In genomic region chr19:45952691-45953505, GRCh38 we compare ENCODE assay signal across 1 cellular context.
TF ChIP-seq lines count a peak whose summit lies in the region.

No MANE protein-coding gene starts in this region.

TF ChIP-seq in HepG2, 621 proteins besides CTCF, POLR2A, EP300 and RAD21 (continued from another document and continues in another):
- TF ChIP-seq SATB2 (CRISPR knock-in tag; IDR thresholded peaks at IDR 0.05) (no peak), ZFP90 (CRISPR knock-in tag; IDR thresholded peaks at IDR 0.05; ENCODE audit: borderline replicate concordance) (no peak), KDM2A (CRISPR knock-in tag; IDR thresholded peaks at IDR 0.05; ENCODE audit: borderline replicate concordance, low read depth) (peak; percentile 37; the same call in 1 of the 2 replicates), ZNF780A (CRISPR knock-in tag; IDR thresholded peaks at IDR 0.05) (no peak), ZNF879 (CRISPR knock-in tag; IDR thresholded peaks at IDR 0.05) (no peak), TCF12 (IDR thresholded peaks at IDR 0.05) (no peak), TCF12 (CRISPR knock-in tag; IDR thresholded peaks at IDR 0.05) (no peak), RXRA (CRISPR knock-in tag; IDR thresholded peaks at IDR 0.05) (no peak), YY1 (IDR thresholded peaks at IDR 0.05; ENCODE audit: insufficient read depth, insufficient replicate concordance, low read depth, low read length) (no peak), ZNF430 (CRISPR knock-in tag; IDR thresholded peaks at IDR 0.05) (peak; percentile 41; the same call in 1 of the 2 replicates), ZNF558 (CRISPR knock-in tag; IDR thresholded peaks at IDR 0.05; ENCODE audit: borderline replicate concordance) (no peak), THAP9 (CRISPR knock-in tag; IDR thresholded peaks at IDR 0.05; ENCODE audit: borderline replicate concordance) (0 out of 2 replicates have a peak, but pooled peaks have one; percentile 34), ZBTB1 (CRISPR knock-in tag; IDR thresholded peaks at IDR 0.05; ENCODE audit: borderline replicate concordance) (no peak), FLYWCH1 (CRISPR knock-in tag; IDR thresholded peaks at IDR 0.05) (no peak), ZNF432 (CRISPR knock-in tag; IDR thresholded peaks at IDR 0.05; ENCODE audit: borderline replicate concordance) (no peak), ZNF34 (CRISPR knock-in tag; IDR thresholded peaks at IDR 0.05; ENCODE audit: borderline replicate concordance) (no peak), EHMT2 (IDR thresholded peaks at IDR 0.05; ENCODE audit: borderline replicate concordance, low read depth, low read length) (peak; percentile 77), SP140L (CRISPR knock-in tag; IDR thresholded peaks at IDR 0.05; ENCODE audit: borderline replicate concordance) (no peak; the same call in 1 of the 2 replicates), MAFG (CRISPR knock-in tag; IDR thresholded peaks at IDR 0.05) (no peak), ZNF710 (CRISPR knock-in tag; IDR thresholded peaks at IDR 0.05; ENCODE audit: borderline replicate concordance) (no peak), ZZZ3 (CRISPR knock-in tag; IDR thresholded peaks at IDR 0.05; ENCODE audit: borderline replicate concordance) (no peak), ZNF318 (CRISPR knock-in tag; IDR thresholded peaks at IDR 0.05) (no peak), HHEX (CRISPR knock-in tag; IDR thresholded peaks at IDR 0.05) (no peak), BCLAF1 (IDR thresholded peaks at IDR 0.05) (no peak), SOX6 (IDR thresholded peaks at IDR 0.05) (no peak), SOX6 (CRISPR knock-in tag; IDR thresholded peaks at IDR 0.05) (no peak), FOXP4 (CRISPR knock-in tag; IDR thresholded peaks at IDR 0.05) (no peak), KLF16 (CRISPR knock-in tag; IDR thresholded peaks at IDR 0.05) (peak in 1 of 2 experiments; percentile 68; a peak in 1 of 4 replicates), ZNF17 (CRISPR knock-in tag; IDR thresholded peaks at IDR 0.05) (no peak), FOSL1 (CRISPR knock-in tag; IDR thresholded peaks at IDR 0.05; ENCODE audit: borderline replicate concordance) (no peak), KDM3A (CRISPR knock-in tag; IDR thresholded peaks at IDR 0.05; ENCODE audit: low read depth) (no peak), ZNF160 (CRISPR knock-in tag; IDR thresholded peaks at IDR 0.05) (no peak), FOXK1 (CRISPR knock-in tag; IDR thresholded peaks at IDR 0.05; ENCODE audit: borderline replicate concordance, low read depth) (peak; percentile 45; the same call in 1 of the 2 replicates), ZBTB7B (CRISPR knock-in tag; IDR thresholded peaks at IDR 0.05) (no peak)
- TF ChIP-seq, protein P1, sequence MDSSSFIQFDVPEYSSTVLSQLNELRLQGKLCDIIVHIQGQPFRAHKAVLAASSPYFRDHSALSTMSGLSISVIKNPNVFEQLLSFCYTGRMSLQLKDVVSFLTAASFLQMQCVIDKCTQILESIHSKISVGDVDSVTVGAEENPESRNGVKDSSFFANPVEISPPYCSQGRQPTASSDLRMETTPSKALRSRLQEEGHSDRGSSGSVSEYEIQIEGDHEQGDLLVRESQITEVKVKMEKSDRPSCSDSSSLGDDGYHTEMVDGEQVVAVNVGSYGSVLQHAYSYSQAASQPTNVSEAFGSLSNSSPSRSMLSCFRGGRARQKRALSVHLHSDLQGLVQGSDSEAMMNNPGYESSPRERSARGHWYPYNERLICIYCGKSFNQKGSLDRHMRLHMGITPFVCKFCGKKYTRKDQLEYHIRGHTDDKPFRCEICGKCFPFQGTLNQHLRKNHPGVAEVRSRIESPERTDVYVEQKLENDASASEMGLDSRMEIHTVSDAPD (CRISPR knock-in tag; IDR thresholded peaks at IDR 0.05) = no peak
- TF ChIP-seq, protein P2, sequence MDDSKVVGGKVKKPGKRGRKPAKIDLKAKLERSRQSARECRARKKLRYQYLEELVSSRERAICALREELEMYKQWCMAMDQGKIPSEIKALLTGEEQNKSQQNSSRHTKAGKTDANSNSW (CRISPR knock-in tag; IDR thresholded peaks at IDR 0.05; ENCODE audit: borderline replicate concordance) = no peak
- TF ChIP-seq, protein P3, sequence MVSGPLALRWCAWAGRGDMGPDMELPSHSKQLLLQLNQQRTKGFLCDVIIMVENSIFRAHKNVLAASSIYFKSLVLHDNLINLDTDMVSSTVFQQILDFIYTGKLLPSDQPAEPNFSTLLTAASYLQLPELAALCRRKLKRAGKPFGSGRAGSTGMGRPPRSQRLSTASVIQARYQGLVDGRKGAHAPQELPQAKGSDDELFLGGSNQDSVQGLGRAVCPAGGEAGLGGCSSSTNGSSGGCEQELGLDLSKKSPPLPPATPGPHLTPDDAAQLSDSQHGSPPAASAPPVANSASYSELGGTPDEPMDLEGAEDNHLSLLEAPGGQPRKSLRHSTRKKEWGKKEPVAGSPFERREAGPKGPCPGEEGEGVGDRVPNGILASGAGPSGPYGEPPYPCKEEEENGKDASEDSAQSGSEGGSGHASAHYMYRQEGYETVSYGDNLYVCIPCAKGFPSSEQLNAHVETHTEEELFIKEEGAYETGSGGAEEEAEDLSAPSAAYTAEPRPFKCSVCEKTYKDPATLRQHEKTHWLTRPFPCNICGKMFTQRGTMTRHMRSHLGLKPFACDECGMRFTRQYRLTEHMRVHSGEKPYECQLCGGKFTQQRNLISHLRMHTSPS (CRISPR knock-in tag; IDR thresholded peaks at IDR 0.05; ENCODE audit: low read depth) = no peak
